In the genomic region with DNA sequence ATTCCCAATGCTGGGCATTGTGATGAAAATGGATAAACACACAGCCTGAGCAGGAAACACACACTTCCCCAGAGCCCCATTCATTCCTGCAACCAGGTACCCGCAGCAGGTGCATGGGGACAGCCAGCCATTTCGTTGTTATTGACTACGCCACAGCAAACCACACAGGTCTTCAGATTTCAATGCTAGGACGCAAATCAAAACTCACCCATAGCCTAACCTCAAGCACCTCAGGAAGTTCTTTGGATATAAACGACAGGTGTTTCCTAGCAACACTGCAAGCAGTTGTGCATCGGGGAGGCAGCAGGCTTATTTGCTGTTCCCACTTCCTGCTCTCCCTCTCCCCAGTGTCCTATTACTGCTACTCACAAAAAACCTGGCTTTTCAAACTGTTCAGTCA, we compare ENCODE assay signal across 8 cellular contexts.
DNase-seq lines count a peak whose midpoint lies in the region; ATAC-seq and TF ChIP-seq lines count a peak whose summit lies in the region.

No MANE protein-coding gene starts in this region.

- H3K27me3 ChIP-seq in MM.1S (replicated peaks; ENCODE audit: insufficient read depth, low read length) (no peaks in the 10 kb centered on the region), heart right ventricle (no peaks in the 10 kb centered on the region), BE2C (no peaks in the 10 kb centered on the region)

- H3K27ac ChIP-seq in MM.1S (ENCODE audit: low read length) (peak overlapping the region; percentile 94), heart right ventricle (no peak overlapping the region)

- peaks cover 15 to 22% of the 10 kb centered on the region in 2 donors for H3K36me3 Mint-ChIP-seq in naive B cell

- H3K4me1 ChIP-seq in MM.1S (ENCODE audit: low read length) (peaks cover 29% of the 10 kb centered on the region), heart right ventricle (no peaks in the 10 kb centered on the region), BE2C (no peaks in the 10 kb centered on the region)

- peak overlapping the region; percentile 56; the same call in 1 of the 2 replicates for H3K9ac ChIP-seq in MM.1S (ENCODE audit: low read length)

- H3K27me3 Mint-ChIP-seq in naive B cell, result no peaks in the 10 kb centered on the region

- H3K9me3 Mint-ChIP-seq in naive B cell, result peaks cover 0 to 10% (median 3%) of the 10 kb centered on the region in 7 donors

- H3K36me3 ChIP-seq in MM.1S (replicated peaks; ENCODE audit: insufficient read depth, low read length) (0 out of 2 replicates have a peak, but pooled peaks cover 7% of the 10 kb centered on the region), heart right ventricle (peaks cover 0 to 27% (median 0%) of the 10 kb centered on the region in 9 donors), BE2C (no peaks in the 10 kb centered on the region; the same call in 1 of the 2 replicates)

- TF ChIP-seq CTCF in MM.1S (IDR thresholded peaks at IDR 0.05; ENCODE audit: low read length) (no peak), heart right ventricle (IDR thresholded peaks at IDR 0.05) (no peak), BE2C (IDR thresholded peaks at IDR 0.05; ENCODE audit: low read depth, low read length) (no peak)

- no peak overlapping the region for H2AFZ ChIP-seq in MM.1S (ENCODE audit: low read length)

- H3F3A ChIP-seq in MM.1S (ENCODE audit: insufficient read depth, low read length), result peaks cover 19% of the 10 kb centered on the region

- H3K79me2 ChIP-seq in MM.1S (ENCODE audit: low read length), result no peaks in the 10 kb centered on the region

- WGBS in heart right ventricle, 2 donors, result 48 to 56% methylated on average over 6 of the region's 6 CpGs

- DNase-seq in NCI-H526 (lab: John Stamatoyannopoulos, UW), result peak; percentile 18 to 24
- no peak for DNase-seq in NCI-H526 treated with DMSO at 0.1 percent for 48 hours (lab: John Stamatoyannopoulos, UW)
- peak; percentile 86 for DNase-seq in MM.1S
- peak; percentile 52 for DNase-seq in activated CD4-positive, alpha-beta T cell treated with anti-CD3 and anti-CD28 coated beads, Interleukin-2, amount 50 U/mL, for 1 hour
- DNase-seq in naive B cell, result no peak
- DNase-seq in heart right ventricle, result no peak
- DNase-seq in NCI-H1048 (lab: John Stamatoyannopoulos, UW), result no peak
- no peak for DNase-seq in BE2C

- ATAC-seq in naive B cell (ENCODE audit: low read depth in 2 of 2) (peak; percentile 76 to 78), heart right ventricle (no peak)

- peak overlapping the region; percentile 25; the same call in 1 of the 2 replicates for H3K4me2 ChIP-seq in MM.1S (ENCODE audit: low read depth, low read length)

- H3K4me3 ChIP-seq in MM.1S (ENCODE audit: low read length) (no peak overlapping the region), heart right ventricle (no peak overlapping the region), BE2C (ENCODE audit: low read depth, low read length) (no peak overlapping the region)

- H3K4me3 Mint-ChIP-seq in naive B cell, result no peak overlapping the region

- H3K4me1 Mint-ChIP-seq in naive B cell, result peaks cover 19 to 41% (median 19%) of the 10 kb centered on the region in 3 donors

- intact Hi-C loops in heart right ventricle (cut with DNase I), result loop anchor here in 2 of 10 donors (10.0 kb wide), 2 partner anchors 318 to 598 kb away; no protein-coding TSS in a partner anchor

- no peaks in the 10 kb centered on the region for H3K9me2 ChIP-seq in MM.1S (replicated peaks; ENCODE audit: insufficient read depth, low read length)

- no peaks in the 10 kb centered on the region for H4K20me1 ChIP-seq in MM.1S (ENCODE audit: insufficient read depth, low read length)

- H3K9me3 ChIP-seq in MM.1S (replicated peaks; ENCODE audit: insufficient read depth, low read length), result no peaks in the 10 kb centered on the region
- H3K9me3 ChIP-seq in heart right ventricle, result peaks cover 0 to 11% (median 6%) of the 10 kb centered on the region in 11 donors
- no peaks in the 10 kb centered on the region for H3K9me3 ChIP-seq in BE2C

- H3K27ac Mint-ChIP-seq in naive B cell, result peak overlapping the region; percentile 7 to 66 (median 36)

Comparison
In these comparisons a context has a peak if more than half of its experiments do, and no peak if none do; other contexts are left out.
1. DNase-seq: peak in NCI-H526 (2 of 2), MM.1S (single experiment) and activated CD4-positive, alpha-beta T cell treated with anti-CD3 and anti-CD28 coated beads, Interleukin-2, amount 50 U/mL, for 1 hour (single experiment); none in NCI-H526 treated with DMSO at 0.1 percent for 48 hours (single experiment), naive B cell (single experiment), heart right ventricle (0 of 2), NCI-H1048 (single experiment) and BE2C (single experiment).
2. ATAC-seq: peak in naive B cell (2 of 2); none in heart right ventricle (0 of 8).